In genomic region chr11:130609121-130610035, GRCh38 we compare ENCODE assay signal across 10 cellular contexts.
DNase-seq lines count a peak whose midpoint lies in the region; TF ChIP-seq lines count a peak whose summit lies in the region.
"Had no signal": no experiment of that assay in that cellular context is flagged by ENCODE, and none has a peak within 500 bp of the region (broad histone marks: within the 10 kb centered on the region; RNA-seq: fewer than 3 reads in every experiment).

No MANE protein-coding gene starts in this region.

- H3K27ac ChIP-seq in mammary epithelial cell (ENCODE audit: insufficient read depth, low read depth, low read length) (no peak overlapping the region), muscle layer of duodenum (ENCODE audit: low read length) (peak overlapping the region; percentile 25), vagina (peak overlapping the region; percentile 72)

- CTCF ChIA-PET in MCF 10A (lab: Yijun Ruan, JAX), result interaction anchor here (0.7 kb wide), 1 partner anchor 10 kb away, joined by 3 read pairs; no protein-coding TSS in a partner anchor
- CTCF ChIA-PET in mammary epithelial cell (lab: Charles Lee; ENCODE audit: low non-redundant PET), result no interaction called here

- no peak overlapping the region for H3K4me2 ChIP-seq in mammary epithelial cell (ENCODE audit: insufficient read depth, low read depth, low read length)

- dilution Hi-C loops in mammary epithelial cell (cut with HindIII; ENCODE audit: low sequenced_read_pairs), result no loop called here

- H3K79me2 ChIP-seq in mammary epithelial cell (ENCODE audit: insufficient read depth, low read length), result no peaks in the 10 kb centered on the region

- H3K9me3 Mint-ChIP-seq in MCF 10A (ENCODE audit: unreplicated experiment), result no peaks in the 10 kb centered on the region
- no peaks in the 10 kb centered on the region for H3K9me3 Mint-ChIP-seq in activated T-cell treated with anti-CD3 and anti-CD28 coated beads, Interleukin-2, amount 50 U/mL, for 24 hours

- H3K4me1 ChIP-seq in mammary epithelial cell (ENCODE audit: insufficient read depth, low read length), result peaks cover 17% of the 10 kb centered on the region
- H3K4me1 ChIP-seq in muscle layer of duodenum (ENCODE audit: control insufficient read depth in 1 of 2, insufficient read depth in 2 of 2, low read length in 2 of 2), result peaks cover 0 to 8% of the 10 kb centered on the region in 2 donors
- peaks cover 54% of the 10 kb centered on the region for H3K4me1 ChIP-seq in vagina

- in situ Hi-C loops in mammary epithelial cell (cut with MboI; ENCODE audit: low sequenced_read_pairs in 2 of 2), result no loop called here
- in situ Hi-C loops in ACHN (cut with HindIII; ENCODE audit: low pct_ligation_motif_present, low pct_unique_long_range_greater_than_20kb, low sequenced_read_pairs), result no loop called here

- no peaks in the 10 kb centered on the region for H3K36me3 Mint-ChIP-seq in MCF 10A (ENCODE audit: insufficient read depth, unreplicated experiment)
- no peaks in the 10 kb centered on the region for H3K36me3 Mint-ChIP-seq in activated T-cell treated with anti-CD3 and anti-CD28 coated beads, Interleukin-2, amount 50 U/mL, for 24 hours (ENCODE audit: low read depth)

- H3K36me3 ChIP-seq in mammary epithelial cell (ENCODE audit: insufficient read depth, low read length) (no peaks in the 10 kb centered on the region), muscle layer of duodenum (ENCODE audit: control insufficient read depth in 1 of 2, insufficient read depth in 2 of 2, low read length in 2 of 2) (no peaks in the 10 kb centered on the region), vagina (no peaks in the 10 kb centered on the region)
- H3K36me3 ChIP-seq: cardiac muscle cell had no signal

- no TSS peak for BruUV-seq in MCF 10A (replicated peaks; lab: Mats Ljungman, UMichigan)
- BruUV-seq in mammary epithelial cell (replicated peaks; lab: Mats Ljungman, UMichigan), result no TSS peak

- intact Hi-C loops in MCF 10A (cut with micrococcal nuclease) (no loop called here), mammary epithelial cell (cut with micrococcal nuclease) (no loop called here), vagina (cut with DNase I) (loop anchor here (5.0 kb wide), 1 partner anchor 157 kb away; no protein-coding TSS in a partner anchor)

- peaks cover 8% of the 10 kb centered on the region for H3K4me1 Mint-ChIP-seq in MCF 10A (ENCODE audit: insufficient read depth, unreplicated experiment)
- no peaks in the 10 kb centered on the region for H3K4me1 Mint-ChIP-seq in activated T-cell treated with anti-CD3 and anti-CD28 coated beads, Interleukin-2, amount 50 U/mL, for 24 hours (ENCODE audit: low read depth)

- no peaks in the 10 kb centered on the region for H3K27me3 ChIP-seq in mammary epithelial cell (ENCODE audit: insufficient read depth, low read length)
- H3K27me3 ChIP-seq in muscle layer of duodenum (ENCODE audit: low read depth, low read length), result no peaks in the 10 kb centered on the region
- H3K27me3 ChIP-seq in vagina, result no peaks in the 10 kb centered on the region
- H3K27me3 ChIP-seq: cardiac muscle cell had no signal

- no peak overlapping the region for H3K4me3 ChIP-seq in mammary epithelial cell (replicated peaks in 1 of 3; ENCODE audit: insufficient read depth in 1 of 3, low read depth in 2 of 3, low read length in 3 of 3)
- H3K4me3 ChIP-seq in fibroblast of pulmonary artery (replicated peaks; ENCODE audit: low read depth, low read length), result no peak overlapping the region
- no peak overlapping the region for H3K4me3 ChIP-seq in muscle layer of duodenum (ENCODE audit: low read depth in 1 of 2, low read length in 2 of 2)
- H3K4me3 ChIP-seq in vagina, result no peak overlapping the region
- H3K4me3 ChIP-seq: cardiac muscle cell had no signal

- H3K9ac ChIP-seq in mammary epithelial cell (ENCODE audit: insufficient read depth, low read length), result no peak overlapping the region

- H3K27ac Mint-ChIP-seq in MCF 10A (ENCODE audit: low read depth, unreplicated experiment), result peak overlapping the region; percentile 69
- H3K27ac Mint-ChIP-seq in activated T-cell treated with anti-CD3 and anti-CD28 coated beads, Interleukin-2, amount 50 U/mL, for 24 hours, result no peak overlapping the region

- H3K27me3 Mint-ChIP-seq in MCF 10A (ENCODE audit: insufficient read depth, unreplicated experiment), result no peaks in the 10 kb centered on the region
- peaks cover 6% of the 10 kb centered on the region for H3K27me3 Mint-ChIP-seq in activated T-cell treated with anti-CD3 and anti-CD28 coated beads, Interleukin-2, amount 50 U/mL, for 24 hours

- POLR2A ChIA-PET in MCF 10A (lab: Yijun Ruan, JAX), result no interaction called here

- H4K20me1 ChIP-seq in mammary epithelial cell (ENCODE audit: insufficient read depth, low read length), result no peaks in the 10 kb centered on the region

- TF ChIP-seq POLR2A in vagina (IDR thresholded peaks at IDR 0.05), result no peak

- H3K9me3 ChIP-seq in mammary epithelial cell (replicated peaks; ENCODE audit: insufficient read depth, low read length) (no peaks in the 10 kb centered on the region), muscle layer of duodenum (ENCODE audit: control insufficient read depth in 1 of 2, low read length in 2 of 2) (no peaks in the 10 kb centered on the region), vagina (no peaks in the 10 kb centered on the region)

- DNase-seq in MCF 10A (ENCODE audit: unreplicated experiment) (peak; percentile 91), mammary epithelial cell (no peak), fibroblast of pulmonary artery (ENCODE audit: low read depth) (peak; percentile 79), vagina (ENCODE audit: extremely low spot score in 2 of 2) (peak in 1 of 2 donors; percentile 99), ACHN (no peak)
- DNase-seq in stimulated activated CD8-positive, alpha-beta memory T cell treated with anti-CD3 and anti-CD28 coated beads, Interleukin-4, amount 100 ng/mL, for 48 hours, result no peak
- DNase-seq in activated T-cell treated with anti-CD3 and anti-CD28 coated beads, Interleukin-2, amount 50 U/mL, for 24 hours, result no peak
- DNase-seq: NCI-H187 had no signal

- H2AFZ ChIP-seq in mammary epithelial cell (ENCODE audit: low read depth, low read length), result no peak overlapping the region

- no peak overlapping the region for H3K4me3 Mint-ChIP-seq in MCF 10A (ENCODE audit: unreplicated experiment)
- no peak overlapping the region for H3K4me3 Mint-ChIP-seq in activated T-cell treated with anti-CD3 and anti-CD28 coated beads, Interleukin-2, amount 50 U/mL, for 24 hours

- 88% methylated on average over 13 of the region's 15 CpGs for WGBS in mammary epithelial cell (ENCODE audit: low coverage, missing lambda C conversion rate)

- TF ChIP-seq CTCF in MCF 10A (IDR thresholded peaks at IDR 0.05; ENCODE audit: unreplicated experiment), result no peak
- TF ChIP-seq CTCF in mammary epithelial cell (conservative IDR thresholded peaks at IDR 0.05 in 1 of 2, IDR thresholded peaks at IDR 0.05 in 1 of 2; ENCODE audit: extremely low read depth in 1 of 2, insufficient read depth in 1 of 2, low read depth in 1 of 2, low read length in 2 of 2), result no peak
- no peak for TF ChIP-seq CTCF in fibroblast of pulmonary artery (IDR thresholded peaks at IDR 0.05; ENCODE audit: low read length, missing control alignments)
- TF ChIP-seq CTCF in vagina (IDR thresholded peaks at IDR 0.05), result no peak

Comparison
In these comparisons a context has a peak if more than half of its experiments do, and no peak if none do; other contexts are left out.
1. DNase-seq: peak in MCF 10A (single experiment) and fibroblast of pulmonary artery (single experiment); none in mammary epithelial cell (single experiment), ACHN (single experiment), stimulated activated CD8-positive, alpha-beta memory T cell treated with anti-CD3 and anti-CD28 coated beads, Interleukin-4, amount 100 ng/mL, for 48 hours (single experiment) and activated T-cell treated with anti-CD3 and anti-CD28 coated beads, Interleukin-2, amount 50 U/mL, for 24 hours (single experiment).